8 cellular contexts compared by ENCODE assay signal in genomic region chr2:24359129-24359528, GRCh38. TPM values are rescaled to one million over a fixed set of nuclear protein-coding genes. Genes with fewer than 3 reads are reported as not detected.
DNase-seq lines count a peak whose midpoint lies in the region; ATAC-seq and TF ChIP-seq lines count a peak whose summit lies in the region.

No MANE protein-coding gene starts in this region.

- no peaks in the 10 kb centered on the region for H4K20me1 ChIP-seq in neural progenitor cell (ENCODE audit: low read depth)

- intact Hi-C loops in CD4-positive, alpha-beta memory T cell (cut with micrococcal nuclease) = no loop called here

- H3K36me3 Mint-ChIP-seq in CD4-positive, alpha-beta memory T cell = peaks cover 0 to 19% of the 10 kb centered on the region in 2 donors
- H3K36me3 Mint-ChIP-seq in neural progenitor cell = peaks cover 6% of the 10 kb centered on the region

- DNase-seq in CD4-positive, alpha-beta memory T cell = no peak
- DNase-seq in NB4 (ENCODE audit: low read depth) (no peak), neural progenitor cell (ENCODE audit: low spot score) (no peak)
- DNase-seq in effector CD4-positive, alpha-beta T cell = no peak
- DNase-seq in stimulated activated CD4-positive, alpha-beta T cell treated with anti-CD3 and anti-CD28 coated beads, Interleukin-15, amount 100 ng/mL, for 24 hours = no peak

- POLR2A ChIA-PET in CD4-positive, alpha-beta memory T cell (lab: Charles Lee; ENCODE audit: partially characterized antibody) = interaction anchor here (0.9 to 2.5 kb wide), 6 partner anchors 9 to 432 kb away, joined by 3 to 20 read pairs (median 4); partner anchors contain the start of genes ATAD2B and SF3B6

- H3K27ac Mint-ChIP-seq in CD4-positive, alpha-beta memory T cell = peak overlapping the region; percentile 91 to 98 (median 96)
- no peak overlapping the region for H3K27ac Mint-ChIP-seq in neural progenitor cell

- no peak overlapping the region for H3K9ac ChIP-seq in neural progenitor cell

- H3K4me2 ChIP-seq in neural progenitor cell = peak overlapping the region; percentile 92

- H3K9me3 ChIP-seq in CD4-positive, alpha-beta memory T cell (ENCODE audit: control insufficient read depth in 1 of 2, low read length in 2 of 2) = no peaks in the 10 kb centered on the region
- H3K9me3 ChIP-seq in ectodermal cell (ENCODE audit: control insufficient read depth, low read length) (no peaks in the 10 kb centered on the region), neural progenitor cell (ENCODE audit: low read depth) (no peaks in the 10 kb centered on the region)

- H3K79me2 ChIP-seq in neural progenitor cell (ENCODE audit: low read depth) = no peaks in the 10 kb centered on the region

- H3K4me1 Mint-ChIP-seq in CD4-positive, alpha-beta memory T cell = peaks cover 28 to 53% (median 42%) of the 10 kb centered on the region in 4 donors
- H3K4me1 Mint-ChIP-seq in neural progenitor cell = peaks cover 4% of the 10 kb centered on the region

- CTCF ChIA-PET in CD4-positive, alpha-beta memory T cell (lab: Charles Lee; ENCODE audit: partially characterized antibody) = no interaction called here

- H3K4me3 Mint-ChIP-seq in CD4-positive, alpha-beta memory T cell = peak overlapping the region; percentile 90 to 96 (median 94)
- H3K4me3 Mint-ChIP-seq in neural progenitor cell = peak overlapping the region; percentile 89

- TF ChIP-seq POLR2A in NB4 (IDR thresholded peaks at IDR 0.05; ENCODE audit: extremely low read depth, insufficient read length) = no peak

- no peaks in the 10 kb centered on the region for H3F3A ChIP-seq in neural progenitor cell (ENCODE audit: low read depth)

- H3K9me3 Mint-ChIP-seq in CD4-positive, alpha-beta memory T cell = peaks cover 0 to 1% (median 0%) of the 10 kb centered on the region in 8 donors
- H3K9me3 Mint-ChIP-seq in neural progenitor cell = no peaks in the 10 kb centered on the region

- H2AFZ ChIP-seq in neural progenitor cell (replicated peaks) = no peak overlapping the region

- no peak for TF ChIP-seq CTCF in NB4 (IDR thresholded peaks at IDR 0.05; ENCODE audit: low read depth, low read length)
- no peak for TF ChIP-seq CTCF in neural progenitor cell (IDR thresholded peaks at IDR 0.05)

- no peaks in the 10 kb centered on the region for H3K27me3 Mint-ChIP-seq in CD4-positive, alpha-beta memory T cell
- H3K27me3 Mint-ChIP-seq in neural progenitor cell (ENCODE audit: insufficient read depth, low read depth) = peaks cover 9% of the 10 kb centered on the region

- H3K27ac ChIP-seq in CD4-positive, alpha-beta memory T cell (ENCODE audit: low read depth, low read length) = peak overlapping the region; percentile 96
- H3K27ac ChIP-seq in ectodermal cell (ENCODE audit: insufficient read depth, low read depth, low read length, poor library complexity, severe bottlenecking) = no peak overlapping the region
- no peak overlapping the region for H3K27ac ChIP-seq in neural progenitor cell

- H3K36me3 ChIP-seq in CD4-positive, alpha-beta memory T cell (ENCODE audit: insufficient read depth, low read length) = no peaks in the 10 kb centered on the region
- H3K36me3 ChIP-seq in ectodermal cell (ENCODE audit: control insufficient read depth, insufficient read depth, low read length) (no peaks in the 10 kb centered on the region), neural progenitor cell (no peaks in the 10 kb centered on the region)

- 84 to 85% methylated on average over 9 of the region's 9 CpGs for WGBS in ectodermal cell, 2 experiments

- H3K27me3 ChIP-seq in CD4-positive, alpha-beta memory T cell (ENCODE audit: insufficient read depth, low read length) = no peaks in the 10 kb centered on the region
- H3K27me3 ChIP-seq in ectodermal cell (ENCODE audit: control insufficient read depth, insufficient read depth, low read length, poor library complexity, severe bottlenecking) (peaks cover 33% of the 10 kb centered on the region), neural progenitor cell (peaks cover 30% of the 10 kb centered on the region)

- ATAC-seq in HG03097 (IDR thresholded peaks at IDR 0.05; ENCODE audit: low FRiP score, unreplicated experiment) = no peak
- no peak for ATAC-seq in GM21528 (IDR thresholded peaks at IDR 0.05; ENCODE audit: low FRiP score, unreplicated experiment)

- peaks cover 43% of the 10 kb centered on the region for H3K4me1 ChIP-seq in CD4-positive, alpha-beta memory T cell (ENCODE audit: insufficient read depth, low read length)
- H3K4me1 ChIP-seq in ectodermal cell (ENCODE audit: control insufficient read depth, insufficient read depth, low read length) = peaks cover 6% of the 10 kb centered on the region
- peaks cover 4% of the 10 kb centered on the region for H3K4me1 ChIP-seq in neural progenitor cell

- peak overlapping the region; percentile 24 to 89 for H3K4me3 ChIP-seq in CD4-positive, alpha-beta memory T cell (ENCODE audit: low read length in 2 of 2)
- H3K4me3 ChIP-seq in NB4 (ENCODE audit: low read depth, low read length) = peak overlapping the region; percentile 66
- H3K4me3 ChIP-seq in ectodermal cell (ENCODE audit: insufficient read depth, low read depth, low read length) = peak overlapping the region; percentile 79
- peak overlapping the region; percentile 78 for H3K4me3 ChIP-seq in neural progenitor cell

RNA-seq across cellular contexts. Expression of gene ITSN2, which starts 1.2 kb away (rescaled TPM):
- total RNA-seq in CD4-positive, alpha-beta memory T cell = 100 to 1,000 TPM; 133 to 135 TPM
- polyA plus RNA-seq in CD4-positive, alpha-beta memory T cell = 10 to 100 TPM; 39.8 to 72.1 TPM
- polyA plus RNA-seq in ectodermal cell (2013, experiment 1 of 4) = 7.1 TPM
- polyA plus RNA-seq in ectodermal cell (2013, experiment 2 of 4) = 8.2 TPM
- 8.0 TPM for polyA plus RNA-seq in ectodermal cell (2013, experiment 3 of 4)
- 9.8 TPM for polyA plus RNA-seq in ectodermal cell (2013, experiment 4 of 4)
- total RNA-seq in neural progenitor cell (ENCODE audit: low replicate concordance) = 9.0 and 10.4 TPM in 2 replicates

Comparison
In these comparisons a context has a peak if more than half of its experiments do, and no peak if none do; other contexts are left out.
1. RNA of gene ITSN2, which starts 1.2 kb away (total RNA-seq): 133 to 135 TPM in CD4-positive, alpha-beta memory T cell; 9.0 to 10.4 TPM in neural progenitor cell; every median in the first group is over 10 times any median in the second.
2. Peak in every context shown above with its lines, with median percentiles within 50 percentile points of each other: H3K4me3 ChIP-seq.